17 cellular contexts compared by ENCODE assay signal in genomic region chr14:104700224-104700623, GRCh38. TPM values are rescaled to one million over a fixed set of nuclear protein-coding genes. Genes with fewer than 3 reads are reported as not detected.
DNase-seq lines count a peak whose midpoint lies in the region; ATAC-seq and TF ChIP-seq lines count a peak whose summit lies in the region.
"Had no signal": no experiment of that assay in that cellular context is flagged by ENCODE, and none has a peak within 500 bp of the region (broad histone marks: within the 10 kb centered on the region; RNA-seq: fewer than 3 reads in every experiment).

No MANE protein-coding gene starts in this region.

- H3K27ac ChIP-seq in BLaER1 treated with 17β-estradiol and CSF1 and Interleukin-3, amounts not matched to agents 10 nM and 100 nM = peak overlapping the region in 6 of 11 experiments; percentile 14 to 47 (median 29); a peak in 5 of 22 replicates
- H3K27ac ChIP-seq in HUES6 (ENCODE audit: low read depth, low read length) (0 out of 2 replicates have a peak overlapping the region, but pooled peaks have one; percentile 42), dorsolateral prefrontal cortex (peak overlapping the region in 53 of 59 donors; percentile 8 to 99 (median 97)), neuronal stem cell (replicated peaks; ENCODE audit: low read length) (no peak overlapping the region)
- H3K27ac ChIP-seq: epithelial cell of prostate, KMS-11 had no signal

- WGBS in neuronal stem cell (ENCODE audit: extremely low coverage in 2 of 2, insufficient read length in 2 of 2, insufficient replicate concordance in 1 of 2), 2 donors = no CpG with 5 or more reads among the region's 13 CpGs
- 59 to 64% methylated on average over 13 of the region's 13 CpGs for WGBS in lower leg skin, 2 donors

- no peak for TF ChIP-seq POLR2A in lower leg skin (IDR thresholded peaks at IDR 0.05)

- no peak for TF ChIP-seq CTCF in dorsolateral prefrontal cortex (IDR thresholded peaks at IDR 0.05 in 54 of 56, conservative IDR thresholded peaks at IDR 0.05 in 2 of 56; ENCODE audit: low read depth in 1 of 56, partially characterized antibody in 56 of 56)
- TF ChIP-seq CTCF in lower leg skin (IDR thresholded peaks at IDR 0.05) = no peak

- H3K4me1 ChIP-seq in BLaER1 treated with 17β-estradiol and CSF1 and Interleukin-3, amounts not matched to agents 10 nM and 100 nM = peaks cover 47 to 69% (median 65%) of the 10 kb centered on the region in 10 experiments
- H3K4me1 ChIP-seq in HUES6 (ENCODE audit: control insufficient read depth, insufficient read depth, low read length) (peaks cover 43% of the 10 kb centered on the region), neuronal stem cell (ENCODE audit: control insufficient read depth in 2 of 2, insufficient read depth in 1 of 2, low read depth in 1 of 2, low read length in 2 of 2) (peaks cover 2 to 13% of the 10 kb centered on the region in 2 donors)

- H3K27me3 ChIP-seq in BLaER1 treated with 17β-estradiol and CSF1 and Interleukin-3, amounts not matched to agents 10 nM and 100 nM = no peaks in the 10 kb centered on the region
- no peaks in the 10 kb centered on the region for H3K27me3 ChIP-seq in HUES6 (ENCODE audit: control insufficient read depth, insufficient read depth, low read length)
- H3K27me3 ChIP-seq in dorsolateral prefrontal cortex = no peaks in the 10 kb centered on the region
- peaks cover 0 to 2% (median 0%) of the 10 kb centered on the region in 3 experiments for H3K27me3 ChIP-seq in neuronal stem cell (ENCODE audit: control insufficient read depth in 3 of 3, insufficient read depth in 3 of 3, low read depth in 1 of 3, low read length in 3 of 3)

- H2BK15ac ChIP-seq in neuronal stem cell (ENCODE audit: low read length) = no peak overlapping the region

- H3K79me1 ChIP-seq in neuronal stem cell (ENCODE audit: low read depth, low read length) = peaks cover 12% of the 10 kb centered on the region

- H3K4ac ChIP-seq in neuronal stem cell (ENCODE audit: low read length) = no peak overlapping the region

- no peaks in the 10 kb centered on the region for H3K9me3 ChIP-seq in BLaER1 treated with 17β-estradiol and CSF1 and Interleukin-3, amounts not matched to agents 10 nM and 100 nM (replicated peaks in 1 of 11)
- H3K9me3 ChIP-seq in HUES6 (ENCODE audit: control insufficient read depth, insufficient read depth, low read depth, low read length) (peaks cover 16% of the 10 kb centered on the region), neuronal stem cell (replicated peaks in 1 of 2; ENCODE audit: control insufficient read depth in 2 of 2, insufficient read depth in 1 of 2, low read depth in 1 of 2, low read length in 2 of 2) (peaks cover 11% of the 10 kb centered on the region in 2 donors)
- H3K9me3 ChIP-seq: Caco-2 had no signal

- ATAC-seq in GM18520 (IDR thresholded peaks at IDR 0.05; ENCODE audit: unreplicated experiment) = no peak
- ATAC-seq: PC-3, SK-N-SH treated with all-trans-retinoic acid at 6 μM for 48 hours had no signal

- peak overlapping the region in 10 of 11 experiments; percentile 9 to 52 (median 40); a peak in 17 of 22 replicates for H3K4me2 ChIP-seq in BLaER1 treated with 17β-estradiol and CSF1 and Interleukin-3, amounts not matched to agents 10 nM and 100 nM
- no peak overlapping the region for H3K4me2 ChIP-seq in neuronal stem cell (ENCODE audit: insufficient read depth, low read length, poor library complexity, severe bottlenecking)
- H3K4me2 ChIP-seq: KMS-11 had no signal

- peaks cover 63 to 100% (median 87%) of the 10 kb centered on the region in 11 experiments for H4K20me1 ChIP-seq in BLaER1 treated with 17β-estradiol and CSF1 and Interleukin-3, amounts not matched to agents 10 nM and 100 nM

- H4K91ac ChIP-seq in neuronal stem cell (ENCODE audit: low read depth, low read length, poor library complexity) = no peak overlapping the region

- H2BK12ac ChIP-seq in neuronal stem cell (ENCODE audit: low read length) = peak overlapping the region; percentile 63

- H2AK5ac ChIP-seq in neuronal stem cell (ENCODE audit: low read depth, low read length) = no peak overlapping the region

- H3K18ac ChIP-seq in neuronal stem cell (ENCODE audit: low read length) = peak overlapping the region; percentile 59

- no peak overlapping the region for H3K23ac ChIP-seq in neuronal stem cell (ENCODE audit: low read depth, low read length, poor library complexity)

- H4K8ac ChIP-seq in neuronal stem cell (ENCODE audit: low read depth, low read length) = no peak overlapping the region

- peak overlapping the region in 9 of 11 experiments; percentile 8 to 69 (median 46); a peak in 12 of 22 replicates for H3K9ac ChIP-seq in BLaER1 treated with 17β-estradiol and CSF1 and Interleukin-3, amounts not matched to agents 10 nM and 100 nM
- H3K9ac ChIP-seq in HUES6 (ENCODE audit: low read length) (peak overlapping the region; percentile 20), neuronal stem cell (ENCODE audit: low read depth, low read length, poor library complexity) (peak overlapping the region; percentile 63)
- H3K9ac ChIP-seq: KMS-11 had no signal

- intact Hi-C loops in dorsolateral prefrontal cortex (cut with DNase I) (no loop called here), lower leg skin (cut with DNase I; ENCODE audit: low total_unique reads) (no loop called here)

- no peak overlapping the region for H3K14ac ChIP-seq in neuronal stem cell (ENCODE audit: low read length)

- no peak overlapping the region for H2AFZ ChIP-seq in neuronal stem cell (ENCODE audit: low read length)

- DNase-seq in dorsolateral prefrontal cortex (no peak), neuronal stem cell (ENCODE audit: low spot score) (no peak), lower leg skin (ENCODE audit: low spot score in 2 of 2) (no peak), NCI-H146 (lab: John Stamatoyannopoulos, UW) (no peak), SHP77 treated with DMSO at 0.1 percent for 48 hours (lab: John Stamatoyannopoulos, UW) (no peak)
- DNase-seq: activated naive CD4-positive, alpha-beta T cell treated with Interleukin-2 at 50 U/mL for 16 hours; Caco-2; NCI-H1092; NCI-H82; PC-3 had no signal

- no peak overlapping the region for H3K4me3 ChIP-seq in BLaER1 treated with 17β-estradiol and CSF1 and Interleukin-3, amounts not matched to agents 10 nM and 100 nM
- H3K4me3 ChIP-seq in HUES6 (ENCODE audit: low read depth, low read length) (no peak overlapping the region), dorsolateral prefrontal cortex (peak overlapping the region in 16 of 59 donors; percentile 2 to 56 (median 34)), neuronal stem cell (ENCODE audit: low read length in 2 of 2) (no peak overlapping the region), lower leg skin (ENCODE audit: low read depth, poor library complexity, severe bottlenecking) (no peak overlapping the region)
- H3K4me3 ChIP-seq: lung had no signal

- peaks cover 59 to 98% (median 85%) of the 10 kb centered on the region in 11 experiments for H3K36me3 ChIP-seq in BLaER1 treated with 17β-estradiol and CSF1 and Interleukin-3, amounts not matched to agents 10 nM and 100 nM
- H3K36me3 ChIP-seq in HUES6 (ENCODE audit: control insufficient read depth, insufficient read depth, low read length) = peaks cover 51% of the 10 kb centered on the region
- peaks cover 23 to 41% of the 10 kb centered on the region in 2 donors for H3K36me3 ChIP-seq in neuronal stem cell (replicated peaks in 1 of 2; ENCODE audit: control insufficient read depth in 2 of 2, insufficient read depth in 2 of 2, low read length in 2 of 2)

- H2BK120ac ChIP-seq in neuronal stem cell (ENCODE audit: low read depth, low read length) = no peak overlapping the region

- H2BK5ac ChIP-seq in neuronal stem cell (ENCODE audit: low read length) = no peak overlapping the region

RNA-seq across cellular contexts. Expression of gene INF2, which starts 10.8 kb away (rescaled TPM):
- total RNA-seq in dorsolateral prefrontal cortex (100 to 1,000 TPM in 97 of 120 experiments, 10 to 100 TPM in 23; 69.5 to 290 (median 127) TPM), lower leg skin (100 to 1,000 TPM in 1 of 4 donors, 10 to 100 TPM in 3; 63.8 to 121 (median 83.9) TPM)
- 19.0 TPM for polyA plus RNA-seq in neuronal stem cell (2013, experiment 1 of 2)
- 19.6 TPM for polyA plus RNA-seq in neuronal stem cell (2013, experiment 2 of 2)

RNA-seq across cellular contexts. Expression of gene ADSS1, which starts 23.8 kb away (rescaled TPM):
- total RNA-seq in dorsolateral prefrontal cortex (10 to 100 TPM in 62 of 120 experiments, 1 to 10 TPM in 58; 4.2 to 28.9 (median 10.3) TPM), lower leg skin (1 to 10 TPM; 5.5 to 8.7 (median 7.2) TPM)
- 23.8 TPM for polyA plus RNA-seq in neuronal stem cell (2013, experiment 1 of 2)
- 21.4 TPM for polyA plus RNA-seq in neuronal stem cell (2013, experiment 2 of 2)

RNA-seq across cellular contexts. Expression of gene SIVA1, which starts 52.7 kb away (rescaled TPM):
- total RNA-seq in dorsolateral prefrontal cortex (10 to 100 TPM; 23.3 to 52.5 (median 36.1) TPM), lower leg skin (100 to 1,000 TPM; 162 to 174 (median 168) TPM)
- 109 TPM for polyA plus RNA-seq in neuronal stem cell (2013, experiment 1 of 2)
- polyA plus RNA-seq in neuronal stem cell (2013, experiment 2 of 2) = 114 TPM
